8 cellular contexts compared by ENCODE assay signal in the genomic region with DNA sequence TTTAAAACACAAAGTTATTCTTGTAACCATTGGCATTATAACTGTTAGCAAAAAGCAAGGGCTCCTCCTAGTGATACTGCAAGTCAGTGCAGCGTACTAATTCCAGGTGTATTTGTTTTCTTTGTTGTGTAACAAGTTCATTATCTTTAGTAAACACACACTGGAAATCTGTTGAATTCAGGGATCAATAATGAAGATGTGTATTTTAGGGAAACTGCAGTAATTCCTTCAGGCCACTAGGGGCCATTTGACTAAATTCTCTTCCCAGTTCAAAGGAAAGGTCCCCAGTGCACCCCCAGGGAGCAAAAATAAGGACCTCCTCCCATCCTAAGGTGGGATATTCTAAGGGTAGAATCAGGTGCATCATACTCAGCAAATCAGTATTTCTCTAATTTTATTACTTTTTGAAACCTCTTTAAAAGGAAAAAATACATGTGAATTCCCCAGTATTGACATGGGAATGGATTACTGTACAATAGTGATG.
DNase-seq lines count a peak whose midpoint lies in the region; ATAC-seq, FAIRE-seq and TF ChIP-seq lines count a peak whose summit lies in the region.

No MANE protein-coding gene starts in this region.

- intact Hi-C loops in left ventricle myocardium superior (cut with micrococcal nuclease) = no loop called here
- intact Hi-C loops in PC-9 (cut with micrococcal nuclease; ENCODE audit: unreplicated experiment) = loop anchor here (1.0 to 2.0 kb wide), 3 partner anchors 263 to 466 kb away; a partner anchor contains a TSS
- intact Hi-C loops in upper lobe of right lung (cut with DNase I) = no loop called here

- no peaks in the 10 kb centered on the region for H3K27me3 ChIP-seq in cardiac muscle cell
- H3K27me3 ChIP-seq in PC-9 (ENCODE audit: insufficient read depth, low read depth) = no peaks in the 10 kb centered on the region
- H3K27me3 ChIP-seq in foreskin keratinocyte = peaks cover 26% of the 10 kb centered on the region
- H3K27me3 ChIP-seq in upper lobe of right lung = no peaks in the 10 kb centered on the region

- CTCF ChIA-PET in PC-9 (lab: Charles Lee) = interaction anchor here (0.6 kb wide), 2 partner anchors 13 to 225 kb away, joined by 3 read pairs; no protein-coding TSS in a partner anchor

- TF ChIP-seq POLR2A in GM12892 (IDR thresholded peaks at IDR 0.05; ENCODE audit: low read depth, low read length) = no peak

- no peak overlapping the region for H2AFZ ChIP-seq in PC-9

- H3K36me3 ChIP-seq in cardiac muscle cell (no peaks in the 10 kb centered on the region), PC-9 (ENCODE audit: low read depth) (no peaks in the 10 kb centered on the region), upper lobe of right lung (no peaks in the 10 kb centered on the region)

- H3K9me2 ChIP-seq in PC-9 (ENCODE audit: insufficient read depth) = no peaks in the 10 kb centered on the region

- TF ChIP-seq CTCF in cardiac muscle cell (IDR thresholded peaks at IDR 0.05; ENCODE audit: low read depth, low read length) (peak; percentile 77), PC-9 (conservative IDR thresholded peaks at IDR 0.05) (peak; percentile 73), foreskin keratinocyte (conservative IDR thresholded peaks at IDR 0.05) (peak; percentile 85), upper lobe of right lung (IDR thresholded peaks at IDR 0.05) (peak; percentile 62)

- no peak overlapping the region for H3K4me2 ChIP-seq in PC-9

- ATAC-seq in left ventricle myocardium superior (no peak), foreskin keratinocyte (peak; percentile 40), upper lobe of right lung (peak; percentile 46), HG02623 (IDR thresholded peaks at IDR 0.05; ENCODE audit: unreplicated experiment) (no peak)

- peaks cover 28% of the 10 kb centered on the region for H3K4me1 ChIP-seq in cardiac muscle cell (ENCODE audit: low read depth)
- no peaks in the 10 kb centered on the region for H3K4me1 ChIP-seq in PC-9 (replicated peaks; ENCODE audit: insufficient read depth)
- no peaks in the 10 kb centered on the region for H3K4me1 ChIP-seq in foreskin keratinocyte
- peaks cover 5% of the 10 kb centered on the region for H3K4me1 ChIP-seq in upper lobe of right lung

- H3K27ac ChIP-seq in cardiac muscle cell (no peak overlapping the region), PC-9 (no peak overlapping the region), foreskin keratinocyte (no peak overlapping the region), upper lobe of right lung (no peak overlapping the region)

- POLR2A ChIA-PET in PC-9 (lab: Charles Lee; ENCODE audit: unreplicated experiment) = no interaction called here

- H3K79me2 ChIP-seq in PC-9 (ENCODE audit: low read depth) = no peaks in the 10 kb centered on the region

- FAIRE-seq in GM12892 (lab: Jason Lieb, UNC) = no peak

- H4K20me1 ChIP-seq in PC-9 (ENCODE audit: insufficient read depth) = no peaks in the 10 kb centered on the region

- DNase-seq in cardiac muscle cell (ENCODE audit: low read depth in 1 of 2, low spot score in 1 of 2) (peak; percentile 55 to 66), left ventricle myocardium superior (no peak), PC-9 (peak; percentile 16 to 59), foreskin keratinocyte (peak in 1 of 2 donors; percentile 36), upper lobe of right lung (no peak), GM12892 (ENCODE audit: insufficient read length) (no peak), foreskin melanocyte (no peak)

- no peaks in the 10 kb centered on the region for H3K9me3 ChIP-seq in cardiac muscle cell (ENCODE audit: low read depth)
- H3K9me3 ChIP-seq in PC-9 (ENCODE audit: insufficient read depth, low read depth) = no peaks in the 10 kb centered on the region
- no peaks in the 10 kb centered on the region for H3K9me3 ChIP-seq in upper lobe of right lung

- H3K4me3 ChIP-seq in cardiac muscle cell (no peak overlapping the region), PC-9 (no peak overlapping the region), upper lobe of right lung (no peak overlapping the region)

- no peaks in the 10 kb centered on the region for H3F3A ChIP-seq in PC-9 (ENCODE audit: insufficient read depth, low read depth)

- BruUV-seq in PC-9 (replicated peaks; lab: Mats Ljungman, UMichigan) = no TSS peak

Comparison
In these comparisons a context has a peak if more than half of its experiments do, and no peak if none do; other contexts are left out.
1. DNase-seq: peak in cardiac muscle cell (2 of 2) and PC-9 (2 of 2); none in left ventricle myocardium superior (single experiment), upper lobe of right lung (single experiment), GM12892 (single experiment) and foreskin melanocyte (single experiment).
2. ATAC-seq: peak in foreskin keratinocyte (single experiment) and upper lobe of right lung (single experiment); none in left ventricle myocardium superior (single experiment) and HG02623 (single experiment).
3. Peak in every context shown above with its lines, with median percentiles within 50 percentile points of each other: CTCF ChIP-seq.